In genomic region chr21:32771134-32771523, GRCh38 we compare ENCODE assay signal across 8 cellular contexts. TPM values are rescaled to one million over a fixed set of nuclear protein-coding genes. Genes with fewer than 3 reads are reported as not detected.
DNase-seq lines count a peak whose midpoint lies in the region; ATAC-seq and TF ChIP-seq lines count a peak whose summit lies in the region.

No MANE protein-coding gene starts in this region.

- no peaks in the 10 kb centered on the region for H3K27me3 Mint-ChIP-seq in dendritic cell treated with granulocyte-macrophage colony-stimulating factor and Interleukin-4, amounts not matched to agents 40 ng/mL and 50 ng/mL, for 4 days
- no peaks in the 10 kb centered on the region for H3K27me3 Mint-ChIP-seq in stimulated activated memory B cell treated with anti-CD40 and anti-IgM and Interleukin-4, amounts not matched to agents 10 μg/mL and 1 μg/mL and 100 μg/mL, for 72 hours

- TF ChIP-seq POLR2A in lower leg skin (IDR thresholded peaks at IDR 0.05) = no peak

- H3K36me3 Mint-ChIP-seq in dendritic cell treated with granulocyte-macrophage colony-stimulating factor and Interleukin-4, amounts not matched to agents 40 ng/mL and 50 ng/mL, for 4 days (ENCODE audit: low read depth) = peaks cover 42% of the 10 kb centered on the region
- H3K36me3 Mint-ChIP-seq in stimulated activated memory B cell treated with anti-CD40 and anti-IgM and Interleukin-4, amounts not matched to agents 10 μg/mL and 1 μg/mL and 100 μg/mL, for 72 hours = peaks cover 28% of the 10 kb centered on the region

- TF ChIP-seq CTCF in WERI-Rb-1 (IDR thresholded peaks at IDR 0.05; ENCODE audit: low read depth, low read length) = no peak
- no peak for TF ChIP-seq CTCF in lower leg skin (IDR thresholded peaks at IDR 0.05)

- peaks cover 40% of the 10 kb centered on the region for H3K36me3 ChIP-seq in WERI-Rb-1

- intact Hi-C loops in dendritic cell treated with granulocyte-macrophage colony-stimulating factor and Interleukin-4, amounts not matched to agents 40 ng/mL and 50 ng/mL, for 4 days (cut with micrococcal nuclease) = loop anchor here (2.0 to 5.0 kb wide), 2 partner anchors 42 to 56 kb away; partner anchors contain the start of gene SYNJ1
- intact Hi-C loops in lower leg skin (cut with DNase I; ENCODE audit: low total_unique reads) = no loop called here

- no peaks in the 10 kb centered on the region for H3K9me3 Mint-ChIP-seq in dendritic cell treated with granulocyte-macrophage colony-stimulating factor and Interleukin-4, amounts not matched to agents 40 ng/mL and 50 ng/mL, for 4 days
- peaks cover 2% of the 10 kb centered on the region for H3K9me3 Mint-ChIP-seq in stimulated activated memory B cell treated with anti-CD40 and anti-IgM and Interleukin-4, amounts not matched to agents 10 μg/mL and 1 μg/mL and 100 μg/mL, for 72 hours

- WGBS in lower leg skin, 2 donors = 0% methylated on average over 42 to 44 of the region's 48 CpGs

- no peaks in the 10 kb centered on the region for H3K27me3 ChIP-seq in WERI-Rb-1 (ENCODE audit: insufficient read depth, low read depth, severe bottlenecking)

- H3K9me3 ChIP-seq in WERI-Rb-1 (ENCODE audit: severe bottlenecking) = no peaks in the 10 kb centered on the region

- DNase-seq in NCI-H1436 (lab: John Stamatoyannopoulos, UW) (peak; percentile 35), NCI-H1436 treated with DMSO at 0.1 percent for 48 hours (lab: John Stamatoyannopoulos, UW) (no peak), WERI-Rb-1 (no peak), lower leg skin (ENCODE audit: low spot score in 2 of 2) (peak; percentile 45 to 89)
- DNase-seq in Jurkat, Clone E6-1 (ENCODE audit: low read depth, low spot score) = peak; percentile 17

- peak overlapping the region; percentile 85 for H3K4me3 Mint-ChIP-seq in dendritic cell treated with granulocyte-macrophage colony-stimulating factor and Interleukin-4, amounts not matched to agents 40 ng/mL and 50 ng/mL, for 4 days
- peak overlapping the region; percentile 86 for H3K4me3 Mint-ChIP-seq in stimulated activated memory B cell treated with anti-CD40 and anti-IgM and Interleukin-4, amounts not matched to agents 10 μg/mL and 1 μg/mL and 100 μg/mL, for 72 hours

- peaks cover 35% of the 10 kb centered on the region for H3K4me1 Mint-ChIP-seq in dendritic cell treated with granulocyte-macrophage colony-stimulating factor and Interleukin-4, amounts not matched to agents 40 ng/mL and 50 ng/mL, for 4 days (ENCODE audit: low read depth)
- peaks cover 48% of the 10 kb centered on the region for H3K4me1 Mint-ChIP-seq in stimulated activated memory B cell treated with anti-CD40 and anti-IgM and Interleukin-4, amounts not matched to agents 10 μg/mL and 1 μg/mL and 100 μg/mL, for 72 hours

- peak; percentile 41 for ATAC-seq in GM21723 (IDR thresholded peaks at IDR 0.05; ENCODE audit: unreplicated experiment)
- ATAC-seq in stimulated activated memory B cell treated with anti-CD40 and anti-IgM and Interleukin-4, amounts not matched to agents 10 μg/mL and 1 μg/mL and 100 μg/mL, for 72 hours = peak; percentile 71

- H3K27ac ChIP-seq in WERI-Rb-1 = peak overlapping the region; percentile 96

- peak overlapping the region; percentile 99 for H3K4me3 ChIP-seq in Jurkat, Clone E6-1 (ENCODE audit: low read length)
- H3K4me3 ChIP-seq in WERI-Rb-1 (ENCODE audit: low read depth, low read length) (peak overlapping the region; percentile 98), lower leg skin (ENCODE audit: low read depth, poor library complexity, severe bottlenecking) (peak overlapping the region; percentile 79)

- peak overlapping the region; percentile 91 for H3K27ac Mint-ChIP-seq in dendritic cell treated with granulocyte-macrophage colony-stimulating factor and Interleukin-4, amounts not matched to agents 40 ng/mL and 50 ng/mL, for 4 days
- H3K27ac Mint-ChIP-seq in stimulated activated memory B cell treated with anti-CD40 and anti-IgM and Interleukin-4, amounts not matched to agents 10 μg/mL and 1 μg/mL and 100 μg/mL, for 72 hours = peak overlapping the region; percentile 94

RNA-seq across cellular contexts. Expression of gene PAXBP1, which starts 0.4 kb away (rescaled TPM):
- 35.5 TPM for polyA plus RNA-seq in Jurkat, Clone E6-1 (2012; ENCODE audit: insufficient read depth, insufficient read length)
- total RNA-seq in lower leg skin = 10 to 100 TPM; 21.3 to 32.6 (median 27.6) TPM

RNA-seq across cellular contexts. Expression of gene SYNJ1, which starts 43.3 kb away (rescaled TPM):
- 5.8 TPM for polyA plus RNA-seq in Jurkat, Clone E6-1 (2012; ENCODE audit: insufficient read depth, insufficient read length)
- total RNA-seq in lower leg skin = 10 to 100 TPM in 2 of 4 donors, 1 to 10 TPM in 2; 5.9 to 18.1 (median 10.8) TPM

Comparison
In these comparisons a context has a peak if more than half of its experiments do, and no peak if none do; other contexts are left out.
1. DNase-seq: peak in NCI-H1436 (single experiment), Jurkat, Clone E6-1 (single experiment) and lower leg skin (2 of 2); none in NCI-H1436 treated with DMSO at 0.1 percent for 48 hours (single experiment) and WERI-Rb-1 (single experiment).
2. Peak in every context shown above with its lines, with median percentiles within 50 percentile points of each other: H3K4me3 ChIP-seq.